ENCODE assay signal across 8 cellular contexts in genomic region chr17:42562845-42563509, GRCh38. TPM values are rescaled to one million over a fixed set of nuclear protein-coding genes. Genes with fewer than 3 reads are reported as not detected.
DNase-seq lines count a peak whose midpoint lies in the region; ATAC-seq and TF ChIP-seq lines count a peak whose summit lies in the region.

No MANE protein-coding gene starts in this region.

- no peak for TF ChIP-seq CTCF in AG04450 (IDR thresholded peaks at IDR 0.05; ENCODE audit: low read depth, low read length)
- TF ChIP-seq CTCF in IMR-90 (conservative IDR thresholded peaks at IDR 0.05; ENCODE audit: low read depth, low read length) = no peak
- no peak for TF ChIP-seq CTCF in mammary epithelial cell (conservative IDR thresholded peaks at IDR 0.05 in 1 of 2, IDR thresholded peaks at IDR 0.05 in 1 of 2; ENCODE audit: extremely low read depth in 1 of 2, insufficient read depth in 1 of 2, low read depth in 1 of 2, low read length in 2 of 2)

- H3K14ac ChIP-seq in IMR-90 (replicated peaks; ENCODE audit: low read depth, low read length) = peak overlapping the region; percentile 16; the same call in 1 of the 2 replicates

- H3K9me1 ChIP-seq in IMR-90 (ENCODE audit: insufficient read depth, low read length) = peaks cover 17% of the 10 kb centered on the region

- DNase-seq in AG04450 (ENCODE audit: low read depth, low spot score) = no peak
- peak; percentile 28 for DNase-seq in IMR-90
- DNase-seq in mammary epithelial cell = no peak
- no peak for DNase-seq in NCI-H2029 treated with DMSO at 0.1 percent for 48 hours (lab: John Stamatoyannopoulos, UW)
- no peak for DNase-seq in superior temporal gyrus (ENCODE audit: extremely low spot score)
- DNase-seq in HuH-7 (ENCODE audit: low spot score) = no peak

- WGBS in IMR-90 (ENCODE audit: extremely low coverage in 2 of 2, insufficient read length in 1 of 2), 2 experiments = 62% methylated on average over 10 of the region's 30 CpGs; no CpG with 5 or more reads in 1 of the 2 experiments
- 27% methylated on average over 22 of the region's 30 CpGs for WGBS in mammary epithelial cell (ENCODE audit: low coverage, missing lambda C conversion rate)

- H3K36me3 ChIP-seq in IMR-90 (ENCODE audit: control insufficient read depth, insufficient read depth, low read length) = peaks cover 27% of the 10 kb centered on the region
- peaks cover 13% of the 10 kb centered on the region for H3K36me3 ChIP-seq in mammary epithelial cell (ENCODE audit: insufficient read depth, low read length)
- H3K36me3 ChIP-seq in mucosa of rectum (ENCODE audit: control insufficient read depth in 2 of 2, insufficient read depth in 2 of 2, low read length in 2 of 2) = peaks cover 22 to 27% of the 10 kb centered on the region in 2 donors

- no peak overlapping the region for H4K91ac ChIP-seq in IMR-90 (ENCODE audit: insufficient read depth, low read depth, low read length)

- peak overlapping the region; percentile 42 for H2AK5ac ChIP-seq in IMR-90 (ENCODE audit: low read depth, low read length)

- 0 out of 2 replicates have a peak overlapping the region, but pooled peaks have one; percentile 4 for H4K5ac ChIP-seq in IMR-90 (ENCODE audit: low read depth, low read length)

- peaks cover 19% of the 10 kb centered on the region for H3K4me1 ChIP-seq in IMR-90 (ENCODE audit: control insufficient read depth, insufficient read depth, low read length)
- peaks cover 28% of the 10 kb centered on the region for H3K4me1 ChIP-seq in mammary epithelial cell (ENCODE audit: insufficient read depth, low read length)
- peaks cover 35 to 46% of the 10 kb centered on the region in 2 donors for H3K4me1 ChIP-seq in mucosa of rectum (ENCODE audit: control insufficient read depth in 2 of 2, insufficient read depth in 2 of 2, low read length in 2 of 2)

- ATAC-seq in IMR-90 (ENCODE audit: low read depth) (no peak), GM18511 (IDR thresholded peaks at IDR 0.05; ENCODE audit: unreplicated experiment) (no peak)

- H3K9ac ChIP-seq in IMR-90 (ENCODE audit: low read depth, low read length) (peak overlapping the region; percentile 86), mammary epithelial cell (ENCODE audit: insufficient read depth, low read length) (peak overlapping the region; percentile 76), mucosa of rectum (ENCODE audit: low read depth in 1 of 2, low read length in 2 of 2) (peak overlapping the region; percentile 72 to 92)

- no peak for TF ChIP-seq POLR2A in IMR-90 (IDR thresholded peaks at IDR 0.05; ENCODE audit: low read depth, low read length)

- no peak overlapping the region for H3K23ac ChIP-seq in IMR-90 (ENCODE audit: low read depth, low read length)

- H2AK9ac ChIP-seq in IMR-90 (replicated peaks; ENCODE audit: low read depth, low read length, poor library complexity) = peak overlapping the region; percentile 100

- CTCF ChIA-PET in AG04450 (lab: Charles Lee) (interaction anchor here (0.5 to 1.1 kb wide), 3 partner anchors 15 to 600 kb away, joined by 4 to 5 read pairs (median 4); partner anchors contain the start of gene PSMC3IP), IMR-90 (lab: Yijun Ruan, JAX) (no interaction called here), mammary epithelial cell (lab: Charles Lee; ENCODE audit: low non-redundant PET) (no interaction called here)

- peak overlapping the region; percentile 94 for H3K4me3 ChIP-seq in AG04450 (ENCODE audit: low read depth, low read length)
- H3K4me3 ChIP-seq in IMR-90 (ENCODE audit: insufficient read depth, low read depth, low read length) = peak overlapping the region; percentile 84
- H3K4me3 ChIP-seq in mammary epithelial cell (replicated peaks in 1 of 3; ENCODE audit: insufficient read depth in 1 of 3, low read depth in 2 of 3, low read length in 3 of 3) = peak overlapping the region; percentile 63 to 82 (median 81)
- H3K4me3 ChIP-seq in mucosa of rectum (ENCODE audit: low read length in 2 of 2) = peak overlapping the region; percentile 69 to 97

- H3K56ac ChIP-seq in IMR-90 (ENCODE audit: extremely low read depth, insufficient read depth, low read length) = no peak overlapping the region

- H4K20me1 ChIP-seq in IMR-90 (ENCODE audit: insufficient read depth, low read length) (peaks cover 4% of the 10 kb centered on the region; the same call in 1 of the 2 replicates), mammary epithelial cell (ENCODE audit: insufficient read depth, low read length) (no peaks in the 10 kb centered on the region)

- H3K27ac ChIP-seq in AG04450 (ENCODE audit: low read depth, low read length) (peak overlapping the region; percentile 88), IMR-90 (ENCODE audit: insufficient read depth, low read length) (peak overlapping the region; percentile 83), mammary epithelial cell (ENCODE audit: insufficient read depth, low read depth, low read length) (peak overlapping the region; percentile 67), mucosa of rectum (ENCODE audit: low read depth in 2 of 2, low read length in 2 of 2) (peak overlapping the region; percentile 79 to 80)

- peaks cover 27 to 63% of the 10 kb centered on the region in 2 experiments for H3K79me1 ChIP-seq in IMR-90 (ENCODE audit: low read depth in 1 of 2, low read length in 2 of 2)

- H2BK15ac ChIP-seq in IMR-90 (ENCODE audit: low read depth, low read length) = no peak overlapping the region

- H2AFZ ChIP-seq in IMR-90 (replicated peaks; ENCODE audit: low read length, poor library complexity) = peak overlapping the region; percentile 98
- H2AFZ ChIP-seq in mammary epithelial cell (ENCODE audit: low read depth, low read length) = peak overlapping the region; percentile 73

- peak overlapping the region; percentile 95; the same call in 1 of the 2 replicates for H3K4ac ChIP-seq in IMR-90 (ENCODE audit: low read depth, low read length)

- no peak overlapping the region for H2BK20ac ChIP-seq in IMR-90 (ENCODE audit: low read depth, low read length)

- TF ChIP-seq RAD21 in IMR-90 (IDR thresholded peaks at IDR 0.05; ENCODE audit: low read length) = no peak

- no peak overlapping the region for H2BK120ac ChIP-seq in IMR-90 (ENCODE audit: low read depth, low read length)

- BruUV-seq in IMR-90 (replicated peaks; lab: Mats Ljungman, UMichigan) (no TSS peak), mammary epithelial cell (replicated peaks; lab: Mats Ljungman, UMichigan) (no TSS peak)

- H3K18ac ChIP-seq in IMR-90 (ENCODE audit: low read depth, low read length) = no peak overlapping the region

- intact Hi-C loops in IMR-90 (cut with micrococcal nuclease) = no loop called here
- intact Hi-C loops in mammary epithelial cell (cut with micrococcal nuclease) = no loop called here

- H3K79me2 ChIP-seq in mammary epithelial cell (ENCODE audit: insufficient read depth, low read length) = peaks cover 43% of the 10 kb centered on the region

- POLR2A ChIA-PET in AG04450 (lab: Yijun Ruan, JAX) = interaction anchor here (0.7 to 0.9 kb wide), 3 partner anchors 14 to 651 kb away, joined by 3 read pairs; partner anchors contain the start of gene PSMC3IP
- POLR2A ChIA-PET in IMR-90 (lab: Charles Lee; ENCODE audit: unreplicated experiment) = no interaction called here

- in situ Hi-C loops in IMR-90 (cut with MboI; ENCODE audit: low sequenced_read_pairs) = no loop called here
- in situ Hi-C loops in mammary epithelial cell (cut with MboI; ENCODE audit: low sequenced_read_pairs in 2 of 2) = no loop called here

- peak overlapping the region; percentile 0 for H2BK5ac ChIP-seq in IMR-90 (ENCODE audit: low read depth, low read length, poor library complexity, severe bottlenecking)

- dilution Hi-C loops in IMR-90 (cut with HindIII; ENCODE audit: low sequenced_read_pairs, unreplicated experiment) = no loop called here
- dilution Hi-C loops in mammary epithelial cell (cut with HindIII; ENCODE audit: low sequenced_read_pairs) = no loop called here

- H3K9me3 ChIP-seq in AG04450 (ENCODE audit: control insufficient read depth, insufficient read depth, low read length) (peaks cover 5% of the 10 kb centered on the region; the same call in 1 of the 2 replicates), IMR-90 (ENCODE audit: control insufficient read depth, insufficient read depth, low read length) (no peaks in the 10 kb centered on the region), mammary epithelial cell (replicated peaks; ENCODE audit: insufficient read depth, low read length) (no peaks in the 10 kb centered on the region), mucosa of rectum (ENCODE audit: control insufficient read depth in 2 of 2, low read length in 2 of 2) (no peaks in the 10 kb centered on the region)

- H3K4me2 ChIP-seq in IMR-90 (ENCODE audit: low read depth, low read length) (peak overlapping the region; percentile 83), mammary epithelial cell (ENCODE audit: insufficient read depth, low read depth, low read length) (peak overlapping the region; percentile 97)

- H3K27me3 ChIP-seq in AG04450 (ENCODE audit: control insufficient read depth, insufficient read depth, low read length) (no peaks in the 10 kb centered on the region), IMR-90 (ENCODE audit: control insufficient read depth, insufficient read depth, low read length) (no peaks in the 10 kb centered on the region), mammary epithelial cell (ENCODE audit: insufficient read depth, low read length) (no peaks in the 10 kb centered on the region), mucosa of rectum (ENCODE audit: control insufficient read depth in 2 of 2, insufficient read depth in 2 of 2, low read length in 2 of 2) (no peaks in the 10 kb centered on the region)

- H4K8ac ChIP-seq in IMR-90 (ENCODE audit: low read depth in 2 of 2, low read length in 2 of 2) = peak overlapping the region; percentile 98 to 100; a peak in 3 of 4 replicates

RNA-seq across cellular contexts. Expression of gene COASY, which starts 1.0 kb away (rescaled TPM):
- polyA plus RNA-seq in AG04450 (2011; rRNA removed) (29.4 and 36.8 TPM in 2 replicates), IMR-90 (2012; rRNA removed) (44.0 and 46.6 TPM in 2 replicates), mammary epithelial cell (61.1 TPM)
- 31.4 and 32.0 TPM in 2 replicates for polyA minus RNA-seq in AG04450 (2011; rRNA and poly(A)+ RNA removed)
- total RNA-seq in IMR-90 (2012; rRNA removed) (9.7 and 10.6 TPM in 2 replicates), mammary epithelial cell (10 to 100 TPM; 26.0 to 90.1 TPM)
- polyA plus RNA-seq in IMR-90 (2012; cell fraction: cytosol; rRNA removed) = 32.3 and 40.6 TPM in 2 replicates
- polyA plus RNA-seq in IMR-90 (2012; cell fraction: nucleus; rRNA removed; ENCODE audit: low replicate concordance) = 76.9 and 130 TPM in 2 replicates
- polyA minus RNA-seq in mammary epithelial cell = 92.7 TPM

RNA-seq across cellular contexts. Expression of gene MLX, which starts 3.9 kb away (rescaled TPM):
- 35.4 and 38.2 TPM in 2 replicates for polyA plus RNA-seq in AG04450 (2011; rRNA removed)
- polyA minus RNA-seq in AG04450 (2011; rRNA and poly(A)+ RNA removed) = 39.0 and 39.7 TPM in 2 replicates
- 37.5 and 37.8 TPM in 2 replicates for total RNA-seq in IMR-90 (2012; rRNA removed)
- 45.5 and 45.6 TPM in 2 replicates for polyA plus RNA-seq in IMR-90 (2012; rRNA removed)
- 17.2 and 19.2 TPM in 2 replicates for polyA plus RNA-seq in IMR-90 (2012; cell fraction: cytosol; rRNA removed)
- 115 and 123 TPM in 2 replicates for polyA plus RNA-seq in IMR-90 (2012; cell fraction: nucleus; rRNA removed; ENCODE audit: low replicate concordance)
- total RNA-seq in mammary epithelial cell = 10 to 100 TPM; 24.5 to 40.4 TPM
- polyA plus RNA-seq in mammary epithelial cell = 49.3 TPM
- polyA minus RNA-seq in mammary epithelial cell = 26.6 TPM

RNA-seq across cellular contexts. Expression of gene HSD17B1, which starts 10.3 kb away (rescaled TPM):
- 0.87 and 1.4 TPM in 2 replicates for polyA plus RNA-seq in AG04450 (2011; rRNA removed)
- 0.41 and 0.48 TPM in 2 replicates for polyA minus RNA-seq in AG04450 (2011; rRNA and poly(A)+ RNA removed)
- 0.56 and 0.72 TPM in 2 replicates for total RNA-seq in IMR-90 (2012; rRNA removed)
- polyA plus RNA-seq in IMR-90 (2012; rRNA removed) = 1.4 and 2.9 TPM in 2 replicates
- polyA plus RNA-seq in IMR-90 (2012; cell fraction: cytosol; rRNA removed) = 1.4 and 2.6 TPM in 2 replicates
- 1.5 and 3.3 TPM in 2 replicates for polyA plus RNA-seq in IMR-90 (2012; cell fraction: nucleus; rRNA removed; ENCODE audit: low replicate concordance)
- 10 to 100 TPM; 19.3 to 23.8 TPM for total RNA-seq in mammary epithelial cell
- polyA plus RNA-seq in mammary epithelial cell = 5.8 TPM
- polyA minus RNA-seq in mammary epithelial cell = 0.16 TPM

RNA-seq across cellular contexts. Expression of gene PSMC3IP, which starts 14.6 kb away (rescaled TPM):
- 3.0 and 5.1 TPM in 2 replicates for polyA plus RNA-seq in AG04450 (2011; rRNA removed)
- polyA minus RNA-seq in AG04450 (2011; rRNA and poly(A)+ RNA removed) = 2.2 and 5.3 TPM in 2 replicates
- 5.6 and 8.9 TPM in 2 replicates for total RNA-seq in IMR-90 (2012; rRNA removed)
- polyA plus RNA-seq in IMR-90 (2012; rRNA removed) = 9.8 and 11.1 TPM in 2 replicates
- polyA plus RNA-seq in IMR-90 (2012; cell fraction: cytosol; rRNA removed) = 2.9 and 5.3 TPM in 2 replicates
- polyA plus RNA-seq in IMR-90 (2012; cell fraction: nucleus; rRNA removed; ENCODE audit: low replicate concordance) = 6.5 and 20.3 TPM in 2 replicates
- 10 to 100 TPM in 1 of 2 donors, 1 to 10 TPM in 1; 2.2 to 25.2 TPM for total RNA-seq in mammary epithelial cell
- 14.4 TPM for polyA plus RNA-seq in mammary epithelial cell
- 8.2 TPM for polyA minus RNA-seq in mammary epithelial cell

RNA-seq across cellular contexts. Expression of gene NAGLU, which starts 26.9 kb away (rescaled TPM):
- 11.9 and 17.2 TPM in 2 replicates for polyA plus RNA-seq in AG04450 (2011; rRNA removed)
- polyA minus RNA-seq in AG04450 (2011; rRNA and poly(A)+ RNA removed) = 9.9 and 16.9 TPM in 2 replicates
- total RNA-seq in IMR-90 (2012; rRNA removed) = 6.5 and 7.5 TPM in 2 replicates
- 29.2 TPM in 2 replicates for polyA plus RNA-seq in IMR-90 (2012; rRNA removed)
- 17.3 and 46.5 TPM in 2 replicates for polyA plus RNA-seq in IMR-90 (2012; cell fraction: cytosol; rRNA removed)
- 42.7 and 138 TPM in 2 replicates for polyA plus RNA-seq in IMR-90 (2012; cell fraction: nucleus; rRNA removed; ENCODE audit: low replicate concordance)
- 10 to 100 TPM; 22.7 to 25.2 TPM for total RNA-seq in mammary epithelial cell
- 17.5 TPM for polyA plus RNA-seq in mammary epithelial cell
- 28.6 TPM for polyA minus RNA-seq in mammary epithelial cell
